ENCODE assay signal across 7 cellular contexts in genomic region chr19:54439174-54439851, GRCh38. TPM values are rescaled to one million over a fixed set of nuclear protein-coding genes. Genes with fewer than 3 reads are reported as not detected.
DNase-seq lines count a peak whose midpoint lies in the region; ATAC-seq and TF ChIP-seq lines count a peak whose summit lies in the region.

No MANE protein-coding gene starts in this region.

- no peak overlapping the region for H3K4me3 ChIP-seq in GM12865 (ENCODE audit: low read depth, low read length)
- H3K4me3 ChIP-seq in prostate gland = no peak overlapping the region

- no peak for ATAC-seq in HG02970 (IDR thresholded peaks at IDR 0.05; ENCODE audit: low FRiP score, unreplicated experiment)

- intact Hi-C loops in prostate gland (cut with DNase I) = no loop called here

- 66% methylated on average over 15 of the region's 15 CpGs for WGBS in prostate gland

- H3K9me3 ChIP-seq in prostate gland = no peaks in the 10 kb centered on the region

- TF ChIP-seq CTCF in GM12865 (IDR thresholded peaks at IDR 0.05; ENCODE audit: insufficient read depth, low read depth, low read length, missing control alignments) (peak; percentile 21), prostate gland (IDR thresholded peaks at IDR 0.05) (peak in 2 of 4 experiments; percentile 20 to 24)

- in situ Hi-C loops in T47D (cut with HindIII; ENCODE audit: low pct_unique_long_range_greater_than_20kb, low sequenced_read_pairs) = no loop called here

- TF ChIP-seq POLR2A in prostate gland (IDR thresholded peaks at IDR 0.05) = no peak

- H3K4me1 ChIP-seq in prostate gland (replicated peaks) = no peaks in the 10 kb centered on the region

- DNase-seq in GM12865 (ENCODE audit: low read depth) (no peak), NCI-H82 treated with DMSO at 0.1 percent for 48 hours (lab: John Stamatoyannopoulos, UW; ENCODE audit: unreplicated experiment) (peak; percentile 28), T47D (ENCODE audit: low read depth in 1 of 2, low spot score in 1 of 2) (peak; percentile 62 to 80), lung microvascular endothelial cell (ENCODE audit: low read depth in 2 of 2) (peak; percentile 37 to 79), prostate gland (ENCODE audit: low spot score) (no peak)
- no peak for DNase-seq in activated effector memory CD4-positive, alpha-beta T cell treated with anti-CD3 and anti-CD28 coated beads, Interleukin-2, amount 50 U/mL, for 16 hours

- no peaks in the 10 kb centered on the region for H3K27me3 ChIP-seq in prostate gland (replicated peaks; ENCODE audit: insufficient read depth)

- no peaks in the 10 kb centered on the region for H3K36me3 ChIP-seq in prostate gland

- no peak overlapping the region for H3K27ac ChIP-seq in prostate gland

RNA-seq across cellular contexts. Expression of gene LENG8, which starts 9.7 kb away (rescaled TPM):
- total RNA-seq in lung microvascular endothelial cell (12.6 and 21.8 TPM in 2 replicates), prostate gland (100 to 1,000 TPM; 111 to 292 TPM)

RNA-seq across cellular contexts. Expression of gene TTYH1, which starts 24.0 kb away (rescaled TPM):
- total RNA-seq in lung microvascular endothelial cell (not detected in 2 replicates), prostate gland (100 to 1,000 TPM in 1 of 2 donors, 1 to 10 TPM in 1; 1.8 to 136 TPM)

RNA-seq across cellular contexts. Expression of gene LENG9, which starts 24.3 kb away (rescaled TPM):
- total RNA-seq in lung microvascular endothelial cell (3.3 and 5.0 TPM in 2 replicates), prostate gland (10 to 100 TPM; 18.6 to 22.2 TPM)

RNA-seq across cellular contexts. Expression of gene CDC42EP5, which starts 33.8 kb away (rescaled TPM):
- total RNA-seq in lung microvascular endothelial cell (53.2 and 124 TPM in 2 replicates), prostate gland (100 to 1,000 TPM; 102 to 193 TPM)

Comparison
In these comparisons a context has a peak if more than half of its experiments do, and no peak if none do; other contexts are left out.
1. DNase-seq: peak in NCI-H82 treated with DMSO at 0.1 percent for 48 hours (single experiment), T47D (2 of 2) and lung microvascular endothelial cell (2 of 2); none in GM12865 (single experiment), prostate gland (single experiment) and activated effector memory CD4-positive, alpha-beta T cell treated with anti-CD3 and anti-CD28 coated beads, Interleukin-2, amount 50 U/mL, for 16 hours (single experiment).